ENCODE assay signal across 9 cellular contexts in the genomic region with DNA sequence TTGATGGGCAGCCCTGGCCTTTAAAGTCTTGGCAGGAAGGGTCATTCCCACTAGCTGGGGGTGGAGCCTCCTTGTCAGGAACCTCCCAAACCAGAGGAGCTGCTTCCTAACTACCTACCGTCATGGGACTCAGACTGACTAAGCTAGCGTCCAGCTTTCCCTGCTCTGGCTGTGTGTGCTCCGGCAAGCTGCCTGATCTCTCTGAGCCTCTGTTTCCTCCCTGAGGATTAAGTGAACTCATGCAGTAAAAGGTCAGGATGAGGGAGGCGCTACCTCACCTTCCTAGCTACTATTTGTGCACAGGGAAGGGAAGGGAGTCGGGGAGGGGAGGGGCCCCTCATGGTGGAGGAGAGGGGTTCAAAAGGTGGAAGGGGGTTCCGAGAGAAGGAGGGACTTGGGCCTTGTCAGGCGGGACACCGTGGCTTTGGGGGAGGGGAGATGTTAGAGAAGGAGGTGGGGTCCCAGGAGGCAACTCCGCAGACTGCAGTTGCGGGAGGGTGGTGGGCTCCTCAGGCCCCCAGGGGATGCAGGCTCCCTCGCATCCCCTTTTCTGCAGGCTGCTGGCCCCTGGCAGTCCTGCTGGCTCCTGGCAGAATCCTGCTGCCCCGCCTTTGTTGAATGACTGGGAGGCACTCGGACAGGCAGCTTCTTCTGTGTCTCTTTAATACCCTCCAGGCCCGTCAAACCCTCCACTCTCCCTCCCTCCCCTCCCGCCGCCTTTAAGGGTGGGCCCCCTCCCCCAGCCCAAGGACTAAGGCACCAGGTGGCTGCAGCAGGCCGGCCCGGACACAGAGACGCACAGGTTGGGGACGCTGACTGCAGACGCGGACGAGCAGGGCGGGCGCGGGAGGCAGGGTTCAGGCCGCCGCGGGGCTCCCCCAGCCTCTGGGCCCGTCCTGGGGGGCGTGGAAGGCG. TPM values are rescaled to one million over a fixed set of nuclear protein-coding genes. Genes with fewer than 3 reads are reported as not detected.
DNase-seq lines count a peak whose midpoint lies in the region; ATAC-seq and TF ChIP-seq lines count a peak whose summit lies in the region.
"Had no signal": no experiment of that assay in that cellular context is flagged by ENCODE, and none has a peak within 500 bp of the region (broad histone marks: within the 10 kb centered on the region; RNA-seq: fewer than 3 reads in every experiment).

No MANE protein-coding gene starts in this region.

- ATAC-seq in GM18498 (IDR thresholded peaks at IDR 0.05; ENCODE audit: unreplicated experiment) (peak; percentile 31), GM21786 (IDR thresholded peaks at IDR 0.05; ENCODE audit: unreplicated experiment) (no peak)

- H3K4me1 Mint-ChIP-seq in activated CD4-positive, alpha-beta memory T cell treated with anti-CD3 and anti-CD28 coated beads for 36 hours (ENCODE audit: low read depth) = peaks cover 4% of the 10 kb centered on the region
- peaks cover 17% of the 10 kb centered on the region for H3K4me1 Mint-ChIP-seq in activated CD4-positive, alpha-beta T cell treated with anti-CD3 and anti-CD28 coated beads, Interleukin-2, amount 10 ng/mL, durations not matched to agents 7 days and 5 days

- no peak overlapping the region for H3K27ac Mint-ChIP-seq in activated CD4-positive, alpha-beta memory T cell treated with anti-CD3 and anti-CD28 coated beads for 36 hours
- no peak overlapping the region for H3K27ac Mint-ChIP-seq in activated CD4-positive, alpha-beta T cell treated with anti-CD3 and anti-CD28 coated beads, Interleukin-2, amount 10 ng/mL, durations not matched to agents 7 days and 5 days

- no peaks in the 10 kb centered on the region for H3K9me3 Mint-ChIP-seq in activated CD4-positive, alpha-beta memory T cell treated with anti-CD3 and anti-CD28 coated beads for 36 hours
- no peaks in the 10 kb centered on the region for H3K9me3 Mint-ChIP-seq in activated CD4-positive, alpha-beta T cell treated with anti-CD3 and anti-CD28 coated beads, Interleukin-2, amount 10 ng/mL, durations not matched to agents 7 days and 5 days

- intact Hi-C loops in A673 (cut with micrococcal nuclease; ENCODE audit: unreplicated experiment) = no loop called here
- intact Hi-C loops in activated CD4-positive, alpha-beta memory T cell treated with anti-CD3 and anti-CD28 coated beads for 36 hours (cut with micrococcal nuclease) = no loop called here

- H2BK15ac ChIP-seq in mesenchymal stem cell (ENCODE audit: low read depth, poor library complexity, severe bottlenecking) = no peak overlapping the region

- H3K27ac ChIP-seq in A673 (ENCODE audit: low read depth, low read length, poor library complexity, severe bottlenecking) (no peak overlapping the region), coronary artery (no peak overlapping the region), mesenchymal stem cell (ENCODE audit: low read length, poor library complexity, severe bottlenecking) (no peak overlapping the region)
- H3K27ac ChIP-seq: neutrophil had no signal

- H3K4me2 ChIP-seq in mesenchymal stem cell (ENCODE audit: low read length, poor library complexity, severe bottlenecking) = peak overlapping the region; percentile 96

- no peaks in the 10 kb centered on the region for H3K36me3 ChIP-seq in A673 (ENCODE audit: insufficient read depth, low read length, poor library complexity, severe bottlenecking)
- no peaks in the 10 kb centered on the region for H3K36me3 ChIP-seq in mesenchymal stem cell (ENCODE audit: control insufficient read depth in 1 of 2, insufficient read depth in 2 of 2, low read depth in 1 of 2, low read length in 2 of 2)
- H3K36me3 ChIP-seq: neutrophil had no signal

- H2BK12ac ChIP-seq in mesenchymal stem cell (ENCODE audit: low read length in 2 of 2) = no peak overlapping the region

- H3K27me3 Mint-ChIP-seq in activated CD4-positive, alpha-beta memory T cell treated with anti-CD3 and anti-CD28 coated beads for 36 hours = peaks cover 14% of the 10 kb centered on the region
- peaks cover 35% of the 10 kb centered on the region for H3K27me3 Mint-ChIP-seq in activated CD4-positive, alpha-beta T cell treated with anti-CD3 and anti-CD28 coated beads, Interleukin-2, amount 10 ng/mL, durations not matched to agents 7 days and 5 days

- H3K79me1 ChIP-seq in mesenchymal stem cell (replicated peaks; ENCODE audit: low read length, poor library complexity, severe bottlenecking) = no peaks in the 10 kb centered on the region

- no TSS peak for BruUV-seq in A673 (replicated peaks; lab: Mats Ljungman, UMichigan)

- H4K91ac ChIP-seq in mesenchymal stem cell (ENCODE audit: low read length) = no peak overlapping the region

- TF ChIP-seq CTCF in A673 (conservative IDR thresholded peaks at IDR 0.05; ENCODE audit: low read depth, low read length) (no peak), coronary artery (IDR thresholded peaks at IDR 0.05) (no peak)

- H2BK5ac ChIP-seq in mesenchymal stem cell (ENCODE audit: low read depth, low read length, poor library complexity, severe bottlenecking) = no peak overlapping the region

- POLR2A ChIA-PET in A673 (lab: Charles Lee; ENCODE audit: low non-redundant PET) = no interaction called here
- POLR2A ChIA-PET in activated CD4-positive, alpha-beta memory T cell treated with anti-CD3 and anti-CD28 coated beads for 36 hours (lab: Charles Lee) = no interaction called here
- POLR2A ChIA-PET in activated CD4-positive, alpha-beta T cell treated with anti-CD3 and anti-CD28 coated beads, Interleukin-2, amount 10 ng/mL, durations not matched to agents 7 days and 5 days (lab: Charles Lee) = no interaction called here

- DNase-seq in A673 (ENCODE audit: low spot score) (no peak), NCI-H510A treated with DMSO at 0.1 percent for 48 hours (lab: John Stamatoyannopoulos, UW) (peak; percentile 40), coronary artery (ENCODE audit: low spot score) (peak; percentile 71), mesenchymal stem cell (no peak)
- no peak for DNase-seq in activated CD4-positive, alpha-beta memory T cell treated with anti-CD3 and anti-CD28 coated beads for 36 hours
- no peak for DNase-seq in activated CD4-positive, alpha-beta T cell treated with anti-CD3 and anti-CD28 coated beads, Interleukin-2, amount 10 ng/mL, durations not matched to agents 7 days and 5 days

- WGBS in mesenchymal stem cell = 2% methylated on average over 32 of the region's 32 CpGs

- no peak overlapping the region for H3K4me3 Mint-ChIP-seq in activated CD4-positive, alpha-beta memory T cell treated with anti-CD3 and anti-CD28 coated beads for 36 hours
- no peak overlapping the region for H3K4me3 Mint-ChIP-seq in activated CD4-positive, alpha-beta T cell treated with anti-CD3 and anti-CD28 coated beads, Interleukin-2, amount 10 ng/mL, durations not matched to agents 7 days and 5 days

- no peak overlapping the region for H4K8ac ChIP-seq in mesenchymal stem cell (ENCODE audit: low read length)

- H3K9me3 ChIP-seq in A673 (ENCODE audit: low read depth, low read length, poor library complexity, severe bottlenecking) (no peaks in the 10 kb centered on the region), mesenchymal stem cell (ENCODE audit: control insufficient read depth, low read length) (no peaks in the 10 kb centered on the region)
- H3K9me3 ChIP-seq: neutrophil had no signal

- H3K18ac ChIP-seq in mesenchymal stem cell (ENCODE audit: low read depth in 1 of 2, low read length in 2 of 2) = no peak overlapping the region

- H3K27me3 ChIP-seq in A673 (replicated peaks; ENCODE audit: insufficient read depth, low read depth, low read length, poor library complexity) (peaks cover 47% of the 10 kb centered on the region), mesenchymal stem cell (ENCODE audit: control insufficient read depth in 1 of 2, insufficient read depth in 1 of 2, low read length in 2 of 2) (peaks cover 92 to 96% of the 10 kb centered on the region in 2 experiments)

- peaks cover 4% of the 10 kb centered on the region for H3K4me1 ChIP-seq in A673 (ENCODE audit: insufficient read depth, low read length, poor library complexity, severe bottlenecking)
- H3K4me1 ChIP-seq in mesenchymal stem cell (ENCODE audit: control insufficient read depth, insufficient read depth, low read depth, low read length) = peaks cover 15% of the 10 kb centered on the region

- H3K23ac ChIP-seq in mesenchymal stem cell (ENCODE audit: low read length in 2 of 2) = peak overlapping the region in 1 of 2 experiments; percentile 77

- CTCF ChIA-PET in A673 (lab: Charles Lee) = no interaction called here
- CTCF ChIA-PET in activated CD4-positive, alpha-beta memory T cell treated with anti-CD3 and anti-CD28 coated beads for 36 hours (lab: Charles Lee) = interaction anchor here (1.0 to 2.4 kb wide), 7 partner anchors 8 to 231 kb away, joined by 3 to 8 read pairs (median 6); partner anchors contain the start of gene PDRG1
- CTCF ChIA-PET in activated CD4-positive, alpha-beta T cell treated with anti-CD3 and anti-CD28 coated beads, Interleukin-2, amount 10 ng/mL, durations not matched to agents 7 days and 5 days (lab: Charles Lee) = interaction anchor here (0.9 to 1.6 kb wide), 4 partner anchors 14 to 171 kb away, joined by 3 to 5 read pairs (median 3); no protein-coding TSS in a partner anchor

- H3K4ac ChIP-seq in mesenchymal stem cell (ENCODE audit: low read depth in 1 of 2, low read length in 2 of 2) = no peak overlapping the region

- peak overlapping the region; percentile 2 for H2AFZ ChIP-seq in mesenchymal stem cell (ENCODE audit: low read depth, low read length)

- no peak overlapping the region for H3K14ac ChIP-seq in mesenchymal stem cell (ENCODE audit: low read length in 2 of 2)

- no peaks in the 10 kb centered on the region for H3K36me3 Mint-ChIP-seq in activated CD4-positive, alpha-beta memory T cell treated with anti-CD3 and anti-CD28 coated beads for 36 hours
- no peaks in the 10 kb centered on the region for H3K36me3 Mint-ChIP-seq in activated CD4-positive, alpha-beta T cell treated with anti-CD3 and anti-CD28 coated beads, Interleukin-2, amount 10 ng/mL, durations not matched to agents 7 days and 5 days (ENCODE audit: low read depth)

- H3K4me3 ChIP-seq in A673 (ENCODE audit: low read depth, low read length, poor library complexity, severe bottlenecking) (peak overlapping the region; percentile 52), coronary artery (peak overlapping the region; percentile 76), mesenchymal stem cell (ENCODE audit: insufficient read depth in 1 of 2, low read depth in 1 of 2, low read length in 2 of 2) (peak overlapping the region; percentile 57 to 71)

- no peak overlapping the region for H2BK120ac ChIP-seq in mesenchymal stem cell (ENCODE audit: low read depth, low read length)

- H3K9ac ChIP-seq in mesenchymal stem cell (ENCODE audit: low read length) = no peak overlapping the region

- H2AK5ac ChIP-seq in mesenchymal stem cell (ENCODE audit: low read length, severe bottlenecking) = no peak overlapping the region

RNA-seq across cellular contexts. Expression of gene DUSP15, which starts 9.6 kb away (rescaled TPM):
- 0.31 TPM in 1 of 2 replicates, not detected in the other for total RNA-seq in A673 (2021)
- 0.10 TPM for polyA plus RNA-seq in mesenchymal stem cell (2013, experiment 1 of 2)
- 0.11 TPM for polyA plus RNA-seq in mesenchymal stem cell (2013, experiment 2 of 2)
- total RNA-seq in activated CD4-positive, alpha-beta memory T cell treated with anti-CD3 and anti-CD28 coated beads for 36 hours = not detected
- not detected for total RNA-seq in activated CD4-positive, alpha-beta T cell treated with anti-CD3 and anti-CD28 coated beads, Interleukin-2, amount 10 ng/mL, durations not matched to agents 7 days and 5 days

RNA-seq across cellular contexts. Expression of gene TTLL9, which starts 9.7 kb away (rescaled TPM):
- total RNA-seq in A673 (2021) = not detected in 2 replicates
- not detected for polyA plus RNA-seq in mesenchymal stem cell (2013, experiment 1 of 2)
- 0.03 TPM for polyA plus RNA-seq in mesenchymal stem cell (2013, experiment 2 of 2)
- not detected for total RNA-seq in activated CD4-positive, alpha-beta memory T cell treated with anti-CD3 and anti-CD28 coated beads for 36 hours
- total RNA-seq in activated CD4-positive, alpha-beta T cell treated with anti-CD3 and anti-CD28 coated beads, Interleukin-2, amount 10 ng/mL, durations not matched to agents 7 days and 5 days = not detected

RNA-seq across cellular contexts. Expression of gene FOXS1, which starts 15.3 kb away (rescaled TPM):
- total RNA-seq in A673 (2021) = not detected in 2 replicates
- 0.23 TPM for polyA plus RNA-seq in mesenchymal stem cell (2013, experiment 1 of 2)
- 0.26 TPM for polyA plus RNA-seq in mesenchymal stem cell (2013, experiment 2 of 2)
- not detected for total RNA-seq in activated CD4-positive, alpha-beta memory T cell treated with anti-CD3 and anti-CD28 coated beads for 36 hours
- not detected for total RNA-seq in activated CD4-positive, alpha-beta T cell treated with anti-CD3 and anti-CD28 coated beads, Interleukin-2, amount 10 ng/mL, durations not matched to agents 7 days and 5 days

RNA-seq across cellular contexts. Expression of gene MYLK2, which starts 41.5 kb away (rescaled TPM):
- total RNA-seq in A673 (2021) = 1.2 and 1.3 TPM in 2 replicates
- 0.06 TPM for polyA plus RNA-seq in mesenchymal stem cell (2013, experiment 1 of 2)
- 0.04 TPM for polyA plus RNA-seq in mesenchymal stem cell (2013, experiment 2 of 2)
- total RNA-seq in activated CD4-positive, alpha-beta memory T cell treated with anti-CD3 and anti-CD28 coated beads for 36 hours = under 1 TPM; 0.27 to 0.43 TPM
- under 1 TPM; 0.52 to 0.87 TPM for total RNA-seq in activated CD4-positive, alpha-beta T cell treated with anti-CD3 and anti-CD28 coated beads, Interleukin-2, amount 10 ng/mL, durations not matched to agents 7 days and 5 days

Comparison
In these comparisons a context has a peak if more than half of its experiments do, and no peak if none do; other contexts are left out.
1. DNase-seq: peak in NCI-H510A treated with DMSO at 0.1 percent for 48 hours (single experiment) and coronary artery (single experiment); none in A673 (single experiment), mesenchymal stem cell (single experiment), activated CD4-positive, alpha-beta memory T cell treated with anti-CD3 and anti-CD28 coated beads for 36 hours (single experiment) and activated CD4-positive, alpha-beta T cell treated with anti-CD3 and anti-CD28 coated beads, Interleukin-2, amount 10 ng/mL, durations not matched to agents 7 days and 5 days (single experiment).
2. Peak in every context shown above with its lines, with median percentiles within 50 percentile points of each other: H3K4me3 ChIP-seq.